Comparison of ENCODE assay signal across 1 cellular context in the genomic region with DNA sequence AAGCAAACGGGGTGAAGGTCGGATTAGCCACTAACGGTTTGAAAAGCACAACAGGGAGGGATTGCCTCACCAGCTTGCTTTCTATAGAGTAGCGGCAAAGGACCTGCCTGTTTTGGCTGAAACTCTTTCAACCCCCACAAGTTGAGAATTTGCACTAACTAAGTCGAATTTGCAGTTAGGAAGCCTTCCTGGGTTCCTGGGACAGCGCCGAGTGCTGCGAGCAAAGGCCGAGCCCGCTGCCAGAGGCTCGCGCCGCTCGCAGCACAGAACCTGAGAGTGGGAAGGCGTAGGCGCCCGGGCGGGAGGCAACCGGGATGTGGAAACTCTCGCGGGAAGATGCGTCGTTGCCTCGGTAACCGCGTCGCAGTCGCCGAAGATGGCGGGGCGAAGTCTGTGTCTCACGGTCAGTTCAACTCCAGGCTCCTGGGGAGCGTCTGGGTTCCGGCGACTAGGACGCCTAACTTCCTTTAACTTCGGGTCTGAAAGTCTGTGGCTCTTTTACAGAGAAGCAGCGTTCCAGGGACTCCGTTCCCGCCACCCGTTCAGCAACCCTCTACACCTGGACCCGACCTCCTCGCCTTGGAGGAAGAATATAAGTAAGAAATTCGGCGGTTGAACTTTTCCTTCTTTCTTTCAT.
TF ChIP-seq lines count a peak whose summit lies in the region.

A gene (plus strand): TSS at position 352 of the 637 bp plus-strand sequence. CDS start 25 bp downstream, at position 377.

TF ChIP-seq in H1, 55 proteins besides CTCF, POLR2A, EP300 and RAD21:
- TF ChIP-seq, protein P1, sequence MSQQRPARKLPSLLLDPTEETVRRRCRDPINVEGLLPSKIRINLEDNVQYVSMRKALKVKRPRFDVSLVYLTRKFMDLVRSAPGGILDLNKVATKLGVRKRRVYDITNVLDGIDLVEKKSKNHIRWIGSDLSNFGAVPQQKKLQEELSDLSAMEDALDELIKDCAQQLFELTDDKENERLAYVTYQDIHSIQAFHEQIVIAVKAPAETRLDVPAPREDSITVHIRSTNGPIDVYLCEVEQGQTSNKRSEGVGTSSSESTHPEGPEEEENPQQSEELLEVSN (IDR thresholded peaks at IDR 0.05): no peak
- TF ChIP-seq KDM5A (IDR thresholded peaks at IDR 0.05; ENCODE audit: low read length): peak; percentile 50; the same call in 1 of the 2 replicates
- TF ChIP-seq SP2 (IDR thresholded peaks at IDR 0.05; ENCODE audit: low read length): no peak
- TF ChIP-seq BCL11A (IDR thresholded peaks at IDR 0.05; ENCODE audit: low read depth in 2 of 2, low read length in 2 of 2): no peak
- TF ChIP-seq YY1 (IDR thresholded peaks at IDR 0.05; ENCODE audit: low read depth, low read length): peak; percentile 90; the same call in 1 of the 2 replicates
- TF ChIP-seq RBBP5 (IDR thresholded peaks at IDR 0.05; ENCODE audit: borderline replicate concordance, low read depth, low read length): peak; percentile 77; the same call in 1 of the 2 replicates
- peak; percentile 64 for TF ChIP-seq KDM4A (IDR thresholded peaks at IDR 0.05; ENCODE audit: low read depth, low read length, severe bottlenecking)
- TF ChIP-seq HDAC2 (IDR thresholded peaks at IDR 0.05; ENCODE audit: borderline replicate concordance in 1 of 2, low read depth in 2 of 2, low read length in 2 of 2): 0 out of 4 replicates have a peak, but pooled peaks of 1 of the 2 experiments have one; percentile 58
- no peak for TF ChIP-seq EZH2 (IDR thresholded peaks at IDR 0.05; ENCODE audit: low read depth, low read length, severe bottlenecking)
- TF ChIP-seq BRCA1 (IDR thresholded peaks at IDR 0.05; ENCODE audit: low read depth, low read length): peak; percentile 73
- TF ChIP-seq, protein P2, sequence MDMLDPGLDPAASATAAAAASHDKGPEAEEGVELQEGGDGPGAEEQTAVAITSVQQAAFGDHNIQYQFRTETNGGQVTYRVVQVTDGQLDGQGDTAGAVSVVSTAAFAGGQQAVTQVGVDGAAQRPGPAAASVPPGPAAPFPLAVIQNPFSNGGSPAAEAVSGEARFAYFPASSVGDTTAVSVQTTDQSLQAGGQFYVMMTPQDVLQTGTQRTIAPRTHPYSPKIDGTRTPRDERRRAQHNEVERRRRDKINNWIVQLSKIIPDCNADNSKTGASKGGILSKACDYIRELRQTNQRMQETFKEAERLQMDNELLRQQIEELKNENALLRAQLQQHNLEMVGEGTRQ (IDR thresholded peaks at IDR 0.05; ENCODE audit: low read length): no peak
- TF ChIP-seq PHF8 (conservative IDR thresholded peaks at IDR 0.05; ENCODE audit: low read depth, low read length): peak; percentile 51; the same call in 1 of the 2 replicates
- peak; percentile 76; the same call in 1 of the 2 replicates for TF ChIP-seq TAF1 (IDR thresholded peaks at IDR 0.05; ENCODE audit: low read depth, low read length)
- TF ChIP-seq CEBPB (IDR thresholded peaks at IDR 0.05; ENCODE audit: low read depth, low read length): peak; percentile 80
- no peak for TF ChIP-seq SUZ12 (IDR thresholded peaks at IDR 0.05; ENCODE audit: low read length)
- TF ChIP-seq POLR2AphosphoS5 (IDR thresholded peaks at IDR 0.05; ENCODE audit: low read depth, low read length): 0 out of 2 replicates have a peak, but pooled peaks have one; percentile 32
- TF ChIP-seq KDM1A (IDR thresholded peaks at IDR 0.05; ENCODE audit: borderline replicate concordance, low read length): no peak
- TF ChIP-seq EGR1 (IDR thresholded peaks at IDR 0.05; ENCODE audit: borderline replicate concordance, low read depth, low read length): no peak
- no peak for TF ChIP-seq CBX5 (IDR thresholded peaks at IDR 0.05; ENCODE audit: low read depth, low read length)
- TF ChIP-seq ZNF274 (IDR thresholded peaks at IDR 0.05; ENCODE audit: borderline replicate concordance, extremely low read depth, low read length): no peak
- TF ChIP-seq GABPA (IDR thresholded peaks at IDR 0.05; ENCODE audit: borderline replicate concordance, insufficient read depth, low read length): no peak
- TF ChIP-seq, protein P3, sequence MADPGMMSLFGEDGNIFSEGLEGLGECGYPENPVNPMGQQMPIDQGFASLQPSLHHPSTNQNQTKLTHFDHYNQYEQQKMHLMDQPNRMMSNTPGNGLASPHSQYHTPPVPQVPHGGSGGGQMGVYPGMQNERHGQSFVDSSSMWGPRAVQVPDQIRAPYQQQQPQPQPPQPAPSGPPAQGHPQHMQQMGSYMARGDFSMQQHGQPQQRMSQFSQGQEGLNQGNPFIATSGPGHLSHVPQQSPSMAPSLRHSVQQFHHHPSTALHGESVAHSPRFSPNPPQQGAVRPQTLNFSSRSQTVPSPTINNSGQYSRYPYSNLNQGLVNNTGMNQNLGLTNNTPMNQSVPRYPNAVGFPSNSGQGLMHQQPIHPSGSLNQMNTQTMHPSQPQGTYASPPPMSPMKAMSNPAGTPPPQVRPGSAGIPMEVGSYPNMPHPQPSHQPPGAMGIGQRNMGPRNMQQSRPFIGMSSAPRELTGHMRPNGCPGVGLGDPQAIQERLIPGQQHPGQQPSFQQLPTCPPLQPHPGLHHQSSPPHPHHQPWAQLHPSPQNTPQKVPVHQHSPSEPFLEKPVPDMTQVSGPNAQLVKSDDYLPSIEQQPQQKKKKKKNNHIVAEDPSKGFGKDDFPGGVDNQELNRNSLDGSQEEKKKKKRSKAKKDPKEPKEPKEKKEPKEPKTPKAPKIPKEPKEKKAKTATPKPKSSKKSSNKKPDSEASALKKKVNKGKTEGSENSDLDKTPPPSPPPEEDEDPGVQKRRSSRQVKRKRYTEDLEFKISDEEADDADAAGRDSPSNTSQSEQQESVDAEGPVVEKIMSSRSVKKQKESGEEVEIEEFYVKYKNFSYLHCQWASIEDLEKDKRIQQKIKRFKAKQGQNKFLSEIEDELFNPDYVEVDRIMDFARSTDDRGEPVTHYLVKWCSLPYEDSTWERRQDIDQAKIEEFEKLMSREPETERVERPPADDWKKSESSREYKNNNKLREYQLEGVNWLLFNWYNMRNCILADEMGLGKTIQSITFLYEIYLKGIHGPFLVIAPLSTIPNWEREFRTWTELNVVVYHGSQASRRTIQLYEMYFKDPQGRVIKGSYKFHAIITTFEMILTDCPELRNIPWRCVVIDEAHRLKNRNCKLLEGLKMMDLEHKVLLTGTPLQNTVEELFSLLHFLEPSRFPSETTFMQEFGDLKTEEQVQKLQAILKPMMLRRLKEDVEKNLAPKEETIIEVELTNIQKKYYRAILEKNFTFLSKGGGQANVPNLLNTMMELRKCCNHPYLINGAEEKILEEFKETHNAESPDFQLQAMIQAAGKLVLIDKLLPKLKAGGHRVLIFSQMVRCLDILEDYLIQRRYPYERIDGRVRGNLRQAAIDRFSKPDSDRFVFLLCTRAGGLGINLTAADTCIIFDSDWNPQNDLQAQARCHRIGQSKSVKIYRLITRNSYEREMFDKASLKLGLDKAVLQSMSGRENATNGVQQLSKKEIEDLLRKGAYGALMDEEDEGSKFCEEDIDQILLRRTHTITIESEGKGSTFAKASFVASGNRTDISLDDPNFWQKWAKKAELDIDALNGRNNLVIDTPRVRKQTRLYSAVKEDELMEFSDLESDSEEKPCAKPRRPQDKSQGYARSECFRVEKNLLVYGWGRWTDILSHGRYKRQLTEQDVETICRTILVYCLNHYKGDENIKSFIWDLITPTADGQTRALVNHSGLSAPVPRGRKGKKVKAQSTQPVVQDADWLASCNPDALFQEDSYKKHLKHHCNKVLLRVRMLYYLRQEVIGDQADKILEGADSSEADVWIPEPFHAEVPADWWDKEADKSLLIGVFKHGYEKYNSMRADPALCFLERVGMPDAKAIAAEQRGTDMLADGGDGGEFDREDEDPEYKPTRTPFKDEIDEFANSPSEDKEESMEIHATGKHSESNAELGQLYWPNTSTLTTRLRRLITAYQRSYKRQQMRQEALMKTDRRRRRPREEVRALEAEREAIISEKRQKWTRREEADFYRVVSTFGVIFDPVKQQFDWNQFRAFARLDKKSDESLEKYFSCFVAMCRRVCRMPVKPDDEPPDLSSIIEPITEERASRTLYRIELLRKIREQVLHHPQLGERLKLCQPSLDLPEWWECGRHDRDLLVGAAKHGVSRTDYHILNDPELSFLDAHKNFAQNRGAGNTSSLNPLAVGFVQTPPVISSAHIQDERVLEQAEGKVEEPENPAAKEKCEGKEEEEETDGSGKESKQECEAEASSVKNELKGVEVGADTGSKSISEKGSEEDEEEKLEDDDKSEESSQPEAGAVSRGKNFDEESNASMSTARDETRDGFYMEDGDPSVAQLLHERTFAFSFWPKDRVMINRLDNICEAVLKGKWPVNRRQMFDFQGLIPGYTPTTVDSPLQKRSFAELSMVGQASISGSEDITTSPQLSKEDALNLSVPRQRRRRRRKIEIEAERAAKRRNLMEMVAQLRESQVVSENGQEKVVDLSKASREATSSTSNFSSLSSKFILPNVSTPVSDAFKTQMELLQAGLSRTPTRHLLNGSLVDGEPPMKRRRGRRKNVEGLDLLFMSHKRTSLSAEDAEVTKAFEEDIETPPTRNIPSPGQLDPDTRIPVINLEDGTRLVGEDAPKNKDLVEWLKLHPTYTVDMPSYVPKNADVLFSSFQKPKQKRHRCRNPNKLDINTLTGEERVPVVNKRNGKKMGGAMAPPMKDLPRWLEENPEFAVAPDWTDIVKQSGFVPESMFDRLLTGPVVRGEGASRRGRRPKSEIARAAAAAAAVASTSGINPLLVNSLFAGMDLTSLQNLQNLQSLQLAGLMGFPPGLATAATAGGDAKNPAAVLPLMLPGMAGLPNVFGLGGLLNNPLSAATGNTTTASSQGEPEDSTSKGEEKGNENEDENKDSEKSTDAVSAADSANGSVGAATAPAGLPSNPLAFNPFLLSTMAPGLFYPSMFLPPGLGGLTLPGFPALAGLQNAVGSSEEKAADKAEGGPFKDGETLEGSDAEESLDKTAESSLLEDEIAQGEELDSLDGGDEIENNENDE (IDR thresholded peaks at IDR 0.05; ENCODE audit: insufficient replicate concordance, low read length): no peak
- no peak for TF ChIP-seq NRF1 (IDR thresholded peaks at IDR 0.05; ENCODE audit: low read depth, low read length)
- TF ChIP-seq SIN3A (conservative IDR thresholded peaks at IDR 0.05 in 1 of 2, IDR thresholded peaks at IDR 0.05 in 1 of 2; ENCODE audit: low read depth in 1 of 2, low read length in 2 of 2): peak; percentile 82; a peak in 1 of 4 replicates
- TF ChIP-seq ASH2L (IDR thresholded peaks at IDR 0.05; ENCODE audit: low read length): peak; percentile 84
- no peak for TF ChIP-seq TAF7 (optimal IDR thresholded peaks at IDR 0.05; ENCODE audit: borderline replicate concordance, low read depth, low read length)
- TF ChIP-seq CHD2 (IDR thresholded peaks at IDR 0.05; ENCODE audit: low read length): peak; percentile 94
- TF ChIP-seq, protein P4, sequence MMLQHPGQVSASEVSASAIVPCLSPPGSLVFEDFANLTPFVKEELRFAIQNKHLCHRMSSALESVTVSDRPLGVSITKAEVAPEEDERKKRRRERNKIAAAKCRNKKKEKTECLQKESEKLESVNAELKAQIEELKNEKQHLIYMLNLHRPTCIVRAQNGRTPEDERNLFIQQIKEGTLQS (IDR thresholded peaks at IDR 0.05; ENCODE audit: insufficient read depth, low read depth, low read length): no peak
- TF ChIP-seq SIX5 (IDR thresholded peaks at IDR 0.05; ENCODE audit: low read depth, low read length): no peak
- TF ChIP-seq JUN (IDR thresholded peaks at IDR 0.05; ENCODE audit: low read depth, low read length): no peak
- peak; percentile 82 for TF ChIP-seq TBP (IDR thresholded peaks at IDR 0.05; ENCODE audit: low read depth, low read length)
- no peak for TF ChIP-seq SIRT6 (IDR thresholded peaks at IDR 0.05; ENCODE audit: low read length)
